1 cellular context compared by ENCODE assay signal in the genomic region with DNA sequence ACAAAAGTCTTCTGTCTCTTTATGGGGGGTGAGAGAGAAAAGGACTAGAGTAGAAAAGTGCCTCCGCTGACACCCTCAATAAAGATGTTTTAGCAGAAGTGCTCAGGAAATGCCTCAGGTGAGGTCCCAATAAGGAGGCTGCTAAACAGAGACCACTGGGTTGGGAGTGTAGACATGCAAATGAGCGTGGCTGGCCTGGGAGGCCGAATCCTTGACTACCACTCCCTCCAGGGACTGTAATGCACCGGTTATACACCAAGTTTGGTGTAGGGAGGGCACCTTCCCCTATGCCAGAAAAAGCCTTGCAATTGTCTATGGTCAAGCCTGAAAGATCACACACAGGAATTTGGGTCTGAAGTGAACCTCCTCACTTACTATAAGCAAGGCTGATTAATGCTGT.
TF ChIP-seq lines count a peak whose summit lies in the region.

No MANE protein-coding gene starts in this region.

TF ChIP-seq in GM23338, 12 proteins besides CTCF, POLR2A, EP300 and RAD21 (continued from another document):
- TF ChIP-seq, protein P1, sequence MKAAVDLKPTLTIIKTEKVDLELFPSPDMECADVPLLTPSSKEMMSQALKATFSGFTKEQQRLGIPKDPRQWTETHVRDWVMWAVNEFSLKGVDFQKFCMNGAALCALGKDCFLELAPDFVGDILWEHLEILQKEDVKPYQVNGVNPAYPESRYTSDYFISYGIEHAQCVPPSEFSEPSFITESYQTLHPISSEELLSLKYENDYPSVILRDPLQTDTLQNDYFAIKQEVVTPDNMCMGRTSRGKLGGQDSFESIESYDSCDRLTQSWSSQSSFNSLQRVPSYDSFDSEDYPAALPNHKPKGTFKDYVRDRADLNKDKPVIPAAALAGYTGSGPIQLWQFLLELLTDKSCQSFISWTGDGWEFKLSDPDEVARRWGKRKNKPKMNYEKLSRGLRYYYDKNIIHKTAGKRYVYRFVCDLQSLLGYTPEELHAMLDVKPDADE (IDR thresholded peaks at IDR 0.05), result no peak
- no peak for TF ChIP-seq EZH2 (IDR thresholded peaks at IDR 0.05; ENCODE audit: low read depth, unreplicated experiment)
- TF ChIP-seq POLR2AphosphoS5 (IDR thresholded peaks at IDR 0.05; ENCODE audit: low read depth), result no peak
- TF ChIP-seq, protein P2, sequence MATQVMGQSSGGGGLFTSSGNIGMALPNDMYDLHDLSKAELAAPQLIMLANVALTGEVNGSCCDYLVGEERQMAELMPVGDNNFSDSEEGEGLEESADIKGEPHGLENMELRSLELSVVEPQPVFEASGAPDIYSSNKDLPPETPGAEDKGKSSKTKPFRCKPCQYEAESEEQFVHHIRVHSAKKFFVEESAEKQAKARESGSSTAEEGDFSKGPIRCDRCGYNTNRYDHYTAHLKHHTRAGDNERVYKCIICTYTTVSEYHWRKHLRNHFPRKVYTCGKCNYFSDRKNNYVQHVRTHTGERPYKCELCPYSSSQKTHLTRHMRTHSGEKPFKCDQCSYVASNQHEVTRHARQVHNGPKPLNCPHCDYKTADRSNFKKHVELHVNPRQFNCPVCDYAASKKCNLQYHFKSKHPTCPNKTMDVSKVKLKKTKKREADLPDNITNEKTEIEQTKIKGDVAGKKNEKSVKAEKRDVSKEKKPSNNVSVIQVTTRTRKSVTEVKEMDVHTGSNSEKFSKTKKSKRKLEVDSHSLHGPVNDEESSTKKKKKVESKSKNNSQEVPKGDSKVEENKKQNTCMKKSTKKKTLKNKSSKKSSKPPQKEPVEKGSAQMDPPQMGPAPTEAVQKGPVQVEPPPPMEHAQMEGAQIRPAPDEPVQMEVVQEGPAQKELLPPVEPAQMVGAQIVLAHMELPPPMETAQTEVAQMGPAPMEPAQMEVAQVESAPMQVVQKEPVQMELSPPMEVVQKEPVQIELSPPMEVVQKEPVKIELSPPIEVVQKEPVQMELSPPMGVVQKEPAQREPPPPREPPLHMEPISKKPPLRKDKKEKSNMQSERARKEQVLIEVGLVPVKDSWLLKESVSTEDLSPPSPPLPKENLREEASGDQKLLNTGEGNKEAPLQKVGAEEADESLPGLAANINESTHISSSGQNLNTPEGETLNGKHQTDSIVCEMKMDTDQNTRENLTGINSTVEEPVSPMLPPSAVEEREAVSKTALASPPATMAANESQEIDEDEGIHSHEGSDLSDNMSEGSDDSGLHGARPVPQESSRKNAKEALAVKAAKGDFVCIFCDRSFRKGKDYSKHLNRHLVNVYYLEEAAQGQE (IDR thresholded peaks at IDR 0.05; ENCODE audit: unreplicated experiment), result no peak
- no peak for TF ChIP-seq NANOG (IDR thresholded peaks at IDR 0.05; ENCODE audit: borderline replicate concordance)
- no peak for TF ChIP-seq STAT1 (IDR thresholded peaks at IDR 0.05; ENCODE audit: unreplicated experiment)
- TF ChIP-seq JUNB (IDR thresholded peaks at IDR 0.05; ENCODE audit: unreplicated experiment), result no peak
- TF ChIP-seq ZNF331 (CRISPR knock-in tag; IDR thresholded peaks at IDR 0.05; ENCODE audit: low read depth), result no peak
